In the genomic region with DNA sequence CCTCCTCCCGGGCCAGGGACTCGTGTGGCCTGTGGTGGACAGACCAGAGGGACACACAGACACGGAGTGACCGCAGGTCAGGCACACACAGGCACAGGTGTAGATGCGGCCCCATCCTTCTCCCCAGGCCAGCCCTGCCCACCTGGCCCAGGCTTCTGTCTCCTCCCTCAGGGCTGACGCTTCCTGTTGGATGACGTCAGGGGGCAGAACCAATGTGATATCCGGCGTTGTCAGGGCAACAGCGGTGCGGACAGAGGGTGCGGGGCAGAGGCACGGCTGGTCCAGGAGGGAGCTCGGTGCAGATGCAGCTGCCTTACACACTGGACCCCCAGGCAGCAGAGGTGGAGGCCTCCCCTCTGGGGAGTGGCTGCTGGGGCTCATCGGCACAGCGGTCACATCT, we compare ENCODE assay signal across 9 cellular contexts. TPM values are rescaled to one million over a fixed set of nuclear protein-coding genes. Genes with fewer than 3 reads are reported as not detected.
DNase-seq lines count a peak whose midpoint lies in the region; ATAC-seq and TF ChIP-seq lines count a peak whose summit lies in the region.
"Had no signal": no experiment of that assay in that cellular context is flagged by ENCODE, and none has a peak within 500 bp of the region (broad histone marks: within the 10 kb centered on the region; RNA-seq: fewer than 3 reads in every experiment).

No MANE protein-coding gene starts in this region.

- H2AFZ ChIP-seq in smooth muscle cell (ENCODE audit: low read depth): no peak overlapping the region

- no peaks in the 10 kb centered on the region for H3K9me3 ChIP-seq in smooth muscle cell (replicated peaks; ENCODE audit: low read depth)

- DNase-seq in DMS153 treated with DMSO at 0.1 percent for 48 hours (lab: John Stamatoyannopoulos, UW; ENCODE audit: unreplicated experiment): peak; percentile 78
- DNase-seq in NCI-H146 (lab: John Stamatoyannopoulos, UW): peak; percentile 72
- DNase-seq in WTC11 (ENCODE audit: low spot score): peak; percentile 80
- peak; percentile 66 for DNase-seq in iPS-NIHi11 (ENCODE audit: low spot score)
- DNase-seq in HK-2 (ENCODE audit: unreplicated experiment): no peak
- no peak for DNase-seq in activated CD4-positive, CD25-positive, alpha-beta regulatory T cell (lab: John Stamatoyannopoulos, UW)
- no peak for DNase-seq in smooth muscle cell (lab: John Stamatoyannopoulos, UW; ENCODE audit: unreplicated experiment)

- no peaks in the 10 kb centered on the region for H3K9me3 Mint-ChIP-seq in WTC11

- peaks cover 15% of the 10 kb centered on the region for H3K4me1 Mint-ChIP-seq in WTC11

- H3F3A ChIP-seq in smooth muscle cell (ENCODE audit: low read depth): peaks cover 26% of the 10 kb centered on the region

- H3K27me3 ChIP-seq in smooth muscle cell (ENCODE audit: low read depth): no peaks in the 10 kb centered on the region

- H3K36me3 Mint-ChIP-seq in WTC11: 0 out of 2 replicates have a peak, but pooled peaks cover 2% of the 10 kb centered on the region

- H3K79me2 ChIP-seq in smooth muscle cell (ENCODE audit: low read depth): peaks cover 21% of the 10 kb centered on the region

- TF ChIP-seq CTCF in WTC11 (IDR thresholded peaks at IDR 0.05): no peak
- no peak for TF ChIP-seq CTCF in smooth muscle cell (IDR thresholded peaks at IDR 0.05; ENCODE audit: borderline replicate concordance, insufficient read depth, poor library complexity, severe bottlenecking)

- H3K4me1 ChIP-seq in smooth muscle cell (ENCODE audit: low read depth): peaks cover 16% of the 10 kb centered on the region

- H3K4me3 ChIP-seq in smooth muscle cell: no peak overlapping the region

- H3K4me3 Mint-ChIP-seq in WTC11: peak overlapping the region; percentile 45

- 70% methylated on average over 14 of the region's 16 CpGs for WGBS in smooth muscle cell (ENCODE audit: low lambda C conversion rate)

- ATAC-seq in WTC11: peak; percentile 14
- ATAC-seq in HG03469 (IDR thresholded peaks at IDR 0.05; ENCODE audit: unreplicated experiment): no peak

- no peak overlapping the region for H3K9ac ChIP-seq in smooth muscle cell (ENCODE audit: low read depth)

- H3K4me2 ChIP-seq in smooth muscle cell: no peak overlapping the region

- CTCF ChIA-PET in WTC11 (lab: Charles Lee): interaction anchor here (0.5 to 1.0 kb wide), 3 partner anchors 11 to 51 kb away, joined by 4 to 6 read pairs (median 6); no protein-coding TSS in a partner anchor

- no peak overlapping the region for H3K27ac Mint-ChIP-seq in WTC11

- H3K27me3 Mint-ChIP-seq in WTC11 (ENCODE audit: low read depth): no peaks in the 10 kb centered on the region; the same call in 1 of the 2 replicates

- no peaks in the 10 kb centered on the region for H3K36me3 ChIP-seq in smooth muscle cell (ENCODE audit: low read depth)

- POLR2A ChIA-PET in WTC11 (lab: Charles Lee): no interaction called here

- no peak overlapping the region for H3K27ac ChIP-seq in smooth muscle cell (ENCODE audit: low read depth)
- H3K27ac ChIP-seq: epithelial cell of prostate had no signal

- peaks cover 17% of the 10 kb centered on the region for H4K20me1 ChIP-seq in smooth muscle cell (ENCODE audit: low read depth)

TF ChIP-seq in WTC11, 78 proteins besides CTCF, POLR2A, EP300 and RAD21:
- TF ChIP-seq ZNF263 (CRISPR knock-in tag; IDR thresholded peaks at IDR 0.05; ENCODE audit: low read depth): no peak
- TF ChIP-seq ZBTB21 (CRISPR knock-in tag; IDR thresholded peaks at IDR 0.05; ENCODE audit: borderline replicate concordance): peak; percentile 81; the same call in 1 of the 2 replicates
- TF ChIP-seq MAX (CRISPR knock-in tag; IDR thresholded peaks at IDR 0.05): 0 out of 2 replicates have a peak, but pooled peaks have one; percentile 25

RNA-seq across cellular contexts. Expression of gene TUBGCP6, which starts 2.9 kb away (rescaled TPM):
- total RNA-seq in WTC11 (2021) (36.3 to 45.4 TPM (median 40.8 TPM) in 3 replicates), smooth muscle cell (10.0 and 10.6 TPM in 2 replicates)
- 22.7 and 26.0 TPM in 2 replicates for polyA plus RNA-seq in smooth muscle cell

RNA-seq across cellular contexts. Expression of gene HDAC10, which starts 3.3 kb away (rescaled TPM):
- 31.9 to 40.9 TPM (median 38.2 TPM) in 3 replicates for total RNA-seq in WTC11 (2021)
- total RNA-seq in smooth muscle cell: 5.1 and 9.5 TPM in 2 replicates
- 12.8 and 15.7 TPM in 2 replicates for polyA plus RNA-seq in smooth muscle cell

RNA-seq across cellular contexts. Expression of gene MAPK12, which starts 13.7 kb away (rescaled TPM):
- total RNA-seq in WTC11 (2021) (26.9 to 31.0 TPM (median 28.8 TPM) in 3 replicates), smooth muscle cell (9.5 and 14.9 TPM in 2 replicates)
- polyA plus RNA-seq in smooth muscle cell: 26.2 and 27.8 TPM in 2 replicates

RNA-seq across cellular contexts. Expression of gene MAPK11, which starts 22.4 kb away (rescaled TPM):
- 1.4 to 2.3 TPM (median 1.9 TPM) in 3 replicates for total RNA-seq in WTC11 (2021)
- 2.8 and 4.2 TPM in 2 replicates for total RNA-seq in smooth muscle cell
- polyA plus RNA-seq in smooth muscle cell: 0.65 and 1.4 TPM in 2 replicates

RNA-seq across cellular contexts. Expression of gene SELENOO, which starts 46.9 kb away (rescaled TPM):
- total RNA-seq in WTC11 (2021): 27.0 to 29.8 TPM (median 28.8 TPM) in 3 replicates
- 9.0 and 16.3 TPM in 2 replicates for total RNA-seq in smooth muscle cell
- 21.3 and 28.4 TPM in 2 replicates for polyA plus RNA-seq in smooth muscle cell

Comparison
In these comparisons a context has a peak if more than half of its experiments do, and no peak if none do; other contexts are left out.
1. DNase-seq: peak in DMS153 treated with DMSO at 0.1 percent for 48 hours (single experiment), NCI-H146 (single experiment), WTC11 (single experiment) and iPS-NIHi11 (single experiment); none in HK-2 (single experiment), activated CD4-positive, CD25-positive, alpha-beta regulatory T cell (0 of 4) and smooth muscle cell (single experiment).